In the genomic region with DNA sequence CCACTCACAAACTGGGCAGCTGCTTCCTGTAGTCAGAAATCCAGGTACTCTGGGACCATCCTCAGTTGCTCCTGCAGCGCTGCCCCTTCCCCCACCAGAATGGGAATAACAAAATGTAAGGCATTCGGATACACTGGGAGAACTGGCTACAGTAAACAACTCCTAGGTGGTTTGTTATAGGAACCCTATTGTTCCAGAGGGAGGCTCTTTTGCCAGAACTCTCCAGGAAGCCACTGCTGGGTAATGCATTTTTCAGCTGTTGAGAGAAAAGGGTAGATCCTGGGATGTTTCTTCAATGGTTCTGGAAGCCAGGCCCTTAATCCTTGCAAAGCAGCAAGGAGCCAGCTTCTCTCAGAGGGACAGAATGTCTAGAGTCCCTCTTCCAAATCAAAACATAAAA, we compare ENCODE assay signal across 1 cellular context.
TF ChIP-seq lines count a peak whose summit lies in the region.

No MANE protein-coding gene starts in this region.

TF ChIP-seq in SK-N-SH, 30 proteins besides CTCF, POLR2A, EP300 and RAD21 (continued from another document):
- TF ChIP-seq SIN3A (IDR thresholded peaks at IDR 0.05; ENCODE audit: borderline replicate concordance, low read depth, low read length) (no peak), POLR2AphosphoS5 (IDR thresholded peaks at IDR 0.05; ENCODE audit: low read depth, low read length) (no peak), GABPA (IDR thresholded peaks at IDR 0.05; ENCODE audit: low read depth) (no peak), SMC3 (IDR thresholded peaks at IDR 0.05; ENCODE audit: low read depth, low read length) (no peak), RXRA (IDR thresholded peaks at IDR 0.05; ENCODE audit: borderline replicate concordance, low read depth) (no peak)
- TF ChIP-seq, protein P1, sequence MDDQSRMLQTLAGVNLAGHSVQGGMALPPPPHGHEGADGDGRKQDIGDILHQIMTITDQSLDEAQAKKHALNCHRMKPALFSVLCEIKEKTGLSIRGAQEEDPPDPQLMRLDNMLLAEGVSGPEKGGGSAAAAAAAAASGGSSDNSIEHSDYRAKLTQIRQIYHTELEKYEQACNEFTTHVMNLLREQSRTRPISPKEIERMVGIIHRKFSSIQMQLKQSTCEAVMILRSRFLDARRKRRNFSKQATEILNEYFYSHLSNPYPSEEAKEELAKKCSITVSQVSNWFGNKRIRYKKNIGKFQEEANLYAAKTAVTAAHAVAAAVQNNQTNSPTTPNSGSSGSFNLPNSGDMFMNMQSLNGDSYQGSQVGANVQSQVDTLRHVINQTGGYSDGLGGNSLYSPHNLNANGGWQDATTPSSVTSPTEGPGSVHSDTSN (IDR thresholded peaks at IDR 0.05): no peak
